Comparison of ENCODE assay signal across 1 cellular context in the genomic region with DNA sequence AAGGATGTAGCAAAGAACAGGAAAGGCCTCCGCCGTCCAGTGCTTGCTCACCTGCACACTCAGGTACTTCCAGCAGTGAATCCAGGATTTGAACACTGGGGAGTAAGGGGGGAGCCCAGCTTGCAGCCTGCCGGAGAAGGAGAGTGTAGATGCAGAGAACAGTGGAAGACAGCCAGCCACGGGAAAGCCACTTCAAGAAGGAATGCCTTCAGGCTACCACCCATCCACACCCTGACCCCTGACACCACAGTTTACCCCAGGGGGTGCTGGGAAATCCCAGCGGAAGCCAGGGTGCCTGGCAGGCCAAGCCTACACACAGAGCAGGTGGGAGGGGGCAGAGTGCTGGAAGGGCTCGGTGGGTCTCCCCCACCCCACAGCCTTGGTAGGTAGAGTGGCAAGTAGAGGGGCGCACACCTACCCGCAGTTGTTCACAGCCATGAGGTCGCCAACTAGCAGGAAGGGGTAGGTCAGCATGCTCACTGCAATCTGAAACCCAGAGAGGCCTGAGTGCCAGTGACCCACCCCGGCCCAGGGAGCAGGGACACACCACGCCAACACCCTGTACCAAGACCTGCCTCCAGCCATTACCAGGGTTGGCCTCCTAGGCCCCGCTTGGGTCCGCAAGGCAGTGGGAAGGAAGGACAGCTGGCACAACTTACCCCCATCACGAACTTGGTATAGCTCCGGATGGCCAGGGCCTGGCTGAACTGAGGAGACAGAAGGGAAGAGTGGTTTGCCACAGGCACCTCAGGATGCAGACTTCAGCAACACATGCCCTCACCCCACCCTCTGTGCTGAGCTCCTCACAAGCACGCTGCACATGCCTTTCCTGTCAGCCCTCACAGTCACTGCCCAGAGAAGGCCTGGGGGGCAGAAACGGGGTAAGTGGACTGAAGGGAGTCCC.
TF ChIP-seq lines count a peak whose summit lies in the region.

No MANE protein-coding gene starts in this region.

TF ChIP-seq in GM12878, 131 proteins besides CTCF, POLR2A, EP300 and RAD21:
- TF ChIP-seq, protein P1, sequence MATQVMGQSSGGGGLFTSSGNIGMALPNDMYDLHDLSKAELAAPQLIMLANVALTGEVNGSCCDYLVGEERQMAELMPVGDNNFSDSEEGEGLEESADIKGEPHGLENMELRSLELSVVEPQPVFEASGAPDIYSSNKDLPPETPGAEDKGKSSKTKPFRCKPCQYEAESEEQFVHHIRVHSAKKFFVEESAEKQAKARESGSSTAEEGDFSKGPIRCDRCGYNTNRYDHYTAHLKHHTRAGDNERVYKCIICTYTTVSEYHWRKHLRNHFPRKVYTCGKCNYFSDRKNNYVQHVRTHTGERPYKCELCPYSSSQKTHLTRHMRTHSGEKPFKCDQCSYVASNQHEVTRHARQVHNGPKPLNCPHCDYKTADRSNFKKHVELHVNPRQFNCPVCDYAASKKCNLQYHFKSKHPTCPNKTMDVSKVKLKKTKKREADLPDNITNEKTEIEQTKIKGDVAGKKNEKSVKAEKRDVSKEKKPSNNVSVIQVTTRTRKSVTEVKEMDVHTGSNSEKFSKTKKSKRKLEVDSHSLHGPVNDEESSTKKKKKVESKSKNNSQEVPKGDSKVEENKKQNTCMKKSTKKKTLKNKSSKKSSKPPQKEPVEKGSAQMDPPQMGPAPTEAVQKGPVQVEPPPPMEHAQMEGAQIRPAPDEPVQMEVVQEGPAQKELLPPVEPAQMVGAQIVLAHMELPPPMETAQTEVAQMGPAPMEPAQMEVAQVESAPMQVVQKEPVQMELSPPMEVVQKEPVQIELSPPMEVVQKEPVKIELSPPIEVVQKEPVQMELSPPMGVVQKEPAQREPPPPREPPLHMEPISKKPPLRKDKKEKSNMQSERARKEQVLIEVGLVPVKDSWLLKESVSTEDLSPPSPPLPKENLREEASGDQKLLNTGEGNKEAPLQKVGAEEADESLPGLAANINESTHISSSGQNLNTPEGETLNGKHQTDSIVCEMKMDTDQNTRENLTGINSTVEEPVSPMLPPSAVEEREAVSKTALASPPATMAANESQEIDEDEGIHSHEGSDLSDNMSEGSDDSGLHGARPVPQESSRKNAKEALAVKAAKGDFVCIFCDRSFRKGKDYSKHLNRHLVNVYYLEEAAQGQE (IDR thresholded peaks at IDR 0.05; ENCODE audit: low read depth, low read length), result no peak
- TF ChIP-seq POLR2AphosphoS5 (IDR thresholded peaks at IDR 0.05; ENCODE audit: low read length), result 0 out of 2 replicates have a peak, but pooled peaks have one; percentile 16
TF ChIP-seq in GM12878: peak in this region for 1.
